ENCODE assay signal across 12 cellular contexts in the genomic region with DNA sequence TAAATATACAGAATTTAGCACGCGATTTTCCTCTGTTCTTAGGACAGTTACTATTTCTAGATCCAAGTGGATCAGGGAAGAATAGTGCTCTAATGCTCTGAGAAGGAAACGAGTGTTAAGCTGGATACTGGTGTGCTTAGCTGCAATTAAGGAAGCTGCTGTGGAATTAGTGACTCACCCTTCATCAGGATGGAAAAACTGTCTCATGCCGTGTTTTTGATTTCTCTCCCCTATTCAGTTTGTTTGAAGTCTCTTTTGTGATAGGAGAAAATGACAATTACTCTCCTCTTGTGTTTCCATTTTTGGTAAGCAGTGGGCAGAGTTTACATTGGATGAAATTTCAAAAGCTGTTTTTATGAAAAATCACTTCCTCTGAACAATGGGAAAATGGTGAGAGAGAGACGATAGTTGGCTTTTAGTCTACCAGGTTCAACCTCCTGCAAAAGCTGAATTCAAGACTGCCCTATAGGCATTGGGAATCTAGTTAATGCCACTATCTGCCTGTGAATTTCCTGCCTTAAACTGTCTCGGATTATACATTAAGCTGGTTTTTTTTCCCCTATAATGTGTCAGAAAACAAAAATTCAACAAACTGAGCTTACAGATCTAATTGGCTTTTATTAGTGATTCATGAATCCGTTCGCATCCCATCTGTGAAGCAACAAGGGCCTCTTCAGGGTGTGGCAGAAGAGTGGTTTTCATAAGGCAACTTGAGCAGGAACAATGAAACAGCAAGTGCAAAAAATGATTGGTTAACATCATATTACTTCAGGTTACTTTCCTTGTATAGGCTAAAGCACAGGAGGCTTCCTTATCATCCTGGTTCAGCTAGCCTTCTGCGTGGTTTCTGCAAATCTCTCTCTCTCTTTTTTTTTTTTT.
A peak's percentile ranks its signal among the peaks of the same experiment; 100 is the strongest.
DNase-seq lines count a peak whose midpoint lies in the region; ATAC-seq and TF ChIP-seq lines count a peak whose summit lies in the region.
"Had no signal": no experiment of that assay in that cellular context is flagged by ENCODE, and none has a peak within 500 bp of the region (broad histone marks: within the 10 kb centered on the region; RNA-seq: fewer than 3 reads in every experiment).

No MANE protein-coding gene starts in this region.

- TF ChIP-seq EP300 in esophagus muscularis mucosa (IDR thresholded peaks at IDR 0.05): no peak

- H3K4me3 Mint-ChIP-seq in activated CD4-positive, alpha-beta T cell treated with anti-CD3 and anti-CD28 coated beads for 36 hours: no peak overlapping the region
- no peak overlapping the region for H3K4me3 Mint-ChIP-seq in activated naive CD8-positive, alpha-beta T cell treated with anti-CD3 and anti-CD28 coated beads, Interleukin-2, amount 50 U/mL, for 24 hours
- H3K4me3 Mint-ChIP-seq: B cell, mesothelial cell of epicardium had no signal

- H3K4me1 Mint-ChIP-seq in activated CD4-positive, alpha-beta T cell treated with anti-CD3 and anti-CD28 coated beads for 36 hours: peaks cover 57% of the 10 kb centered on the region
- H3K4me1 Mint-ChIP-seq in activated naive CD8-positive, alpha-beta T cell treated with anti-CD3 and anti-CD28 coated beads, Interleukin-2, amount 50 U/mL, for 24 hours: peaks cover 56% of the 10 kb centered on the region

- H3K27ac ChIP-seq in left lung: peak overlapping the region in 1 of 2 donors; percentile 19
- peak overlapping the region in 1 of 4 donors; percentile 20 for H3K27ac ChIP-seq in esophagus muscularis mucosa (replicated peaks in 1 of 4)

- no peaks in the 10 kb centered on the region for H3K36me3 Mint-ChIP-seq in activated CD4-positive, alpha-beta T cell treated with anti-CD3 and anti-CD28 coated beads for 36 hours (ENCODE audit: low read depth)
- peaks cover 3% of the 10 kb centered on the region for H3K36me3 Mint-ChIP-seq in activated naive CD8-positive, alpha-beta T cell treated with anti-CD3 and anti-CD28 coated beads, Interleukin-2, amount 50 U/mL, for 24 hours (ENCODE audit: low read depth)

- peaks cover 3% of the 10 kb centered on the region for H3K9me3 Mint-ChIP-seq in activated CD4-positive, alpha-beta T cell treated with anti-CD3 and anti-CD28 coated beads for 36 hours (ENCODE audit: low read depth)
- no peaks in the 10 kb centered on the region for H3K9me3 Mint-ChIP-seq in activated naive CD8-positive, alpha-beta T cell treated with anti-CD3 and anti-CD28 coated beads, Interleukin-2, amount 50 U/mL, for 24 hours
- H3K9me3 Mint-ChIP-seq: mesothelial cell of epicardium had no signal

- CTCF ChIA-PET in activated CD4-positive, alpha-beta T cell treated with anti-CD3 and anti-CD28 coated beads for 36 hours (lab: Charles Lee): interaction anchor here (0.7 to 1.4 kb wide), 5 partner anchors 9 to 32 kb away, joined by 3 to 4 read pairs (median 3); no protein-coding TSS in a partner anchor

- intact Hi-C loops in activated CD4-positive, alpha-beta T cell treated with anti-CD3 and anti-CD28 coated beads for 36 hours (cut with DNase I, micrococcal nuclease): loop anchor here (1.0 to 5.0 kb wide), 4 partner anchors 16 to 40 kb away; no protein-coding TSS in a partner anchor
- intact Hi-C loops in left lung (cut with DNase I): no loop called here
- intact Hi-C loops in esophagus muscularis mucosa (cut with DNase I): no loop called here

- H3K4me3 ChIP-seq in left lung (no peak overlapping the region), esophagus muscularis mucosa (no peak overlapping the region)

- H3K27ac Mint-ChIP-seq in activated CD4-positive, alpha-beta T cell treated with anti-CD3 and anti-CD28 coated beads for 36 hours: peak overlapping the region; percentile 44
- peak overlapping the region; percentile 43 for H3K27ac Mint-ChIP-seq in activated naive CD8-positive, alpha-beta T cell treated with anti-CD3 and anti-CD28 coated beads, Interleukin-2, amount 50 U/mL, for 24 hours
- H3K27ac Mint-ChIP-seq: B cell, mesothelial cell of epicardium had no signal

- H3K9me3 ChIP-seq in left lung (no peaks in the 10 kb centered on the region), esophagus muscularis mucosa (no peaks in the 10 kb centered on the region)

- TF ChIP-seq POLR2A in esophagus muscularis mucosa (IDR thresholded peaks at IDR 0.05; ENCODE audit: low read depth): no peak

- H3K27me3 ChIP-seq in left lung (no peaks in the 10 kb centered on the region), esophagus muscularis mucosa (no peaks in the 10 kb centered on the region)

- peak; percentile 52 for ATAC-seq in activated CD4-positive, alpha-beta T cell treated with anti-CD3 and anti-CD28 coated beads for 36 hours
- ATAC-seq in activated naive CD8-positive, alpha-beta T cell treated with anti-CD3 and anti-CD28 coated beads, Interleukin-2, amount 50 U/mL, for 24 hours: peak; percentile 27
- ATAC-seq in left lung: peak; percentile 44

- peak; percentile 47 for DNase-seq in activated CD4-positive, alpha-beta T cell treated with anti-CD3 and anti-CD28 coated beads for 36 hours
- no peak for DNase-seq in activated CD4-positive, alpha-beta T cell treated with anti-CD3 and anti-CD28 coated beads, Interleukin-2, amount 50 U/mL, for 1 hour
- DNase-seq in MV-4-11 (lab: John Stamatoyannopoulos, UW) (peak; percentile 62), left lung (no peak), esophagus muscularis mucosa (ENCODE audit: extremely low spot score) (no peak), NCI-H1694 (lab: John Stamatoyannopoulos, UW) (no peak), T-helper 1 cell (no peak)
- DNase-seq in activated naive CD8-positive, alpha-beta T cell treated with anti-CD3 and anti-CD28 coated beads, Interleukin-2, amount 50 U/mL, for 24 hours: no peak
- DNase-seq: KG1, small intestine had no signal

- TF ChIP-seq CTCF in left lung (IDR thresholded peaks at IDR 0.05) (no peak), esophagus muscularis mucosa (IDR thresholded peaks at IDR 0.05) (no peak)

- H3K27me3 Mint-ChIP-seq in activated CD4-positive, alpha-beta T cell treated with anti-CD3 and anti-CD28 coated beads for 36 hours: no peaks in the 10 kb centered on the region
- no peaks in the 10 kb centered on the region for H3K27me3 Mint-ChIP-seq in activated naive CD8-positive, alpha-beta T cell treated with anti-CD3 and anti-CD28 coated beads, Interleukin-2, amount 50 U/mL, for 24 hours
- H3K27me3 Mint-ChIP-seq: B cell had no signal

- POLR2A ChIA-PET in activated CD4-positive, alpha-beta T cell treated with anti-CD3 and anti-CD28 coated beads for 36 hours (lab: Charles Lee): no interaction called here

- H3K4me1 ChIP-seq in left lung (peaks cover 0 to 14% of the 10 kb centered on the region in 2 donors), esophagus muscularis mucosa (peaks cover 0 to 34% (median 28%) of the 10 kb centered on the region in 4 donors)

- WGBS in esophagus muscularis mucosa: 57% methylated on average over 9 of the region's 9 CpGs

- H3K36me3 ChIP-seq in left lung (no peaks in the 10 kb centered on the region), esophagus muscularis mucosa (no peaks in the 10 kb centered on the region)

Comparison
In these comparisons a context has a peak if more than half of its experiments do, and no peak if none do; other contexts are left out.
1. DNase-seq: peak in activated CD4-positive, alpha-beta T cell treated with anti-CD3 and anti-CD28 coated beads for 36 hours (single experiment) and MV-4-11 (single experiment); none in activated CD4-positive, alpha-beta T cell treated with anti-CD3 and anti-CD28 coated beads, Interleukin-2, amount 50 U/mL, for 1 hour (single experiment), activated naive CD8-positive, alpha-beta T cell treated with anti-CD3 and anti-CD28 coated beads, Interleukin-2, amount 50 U/mL, for 24 hours (single experiment), left lung (0 of 2), esophagus muscularis mucosa (single experiment), NCI-H1694 (single experiment) and T-helper 1 cell (0 of 5).
2. intact Hi-C loops: an anchor here in activated CD4-positive, alpha-beta T cell treated with anti-CD3 and anti-CD28 coated beads for 36 hours (1.0 to 5.0 kb wide); none called in left lung and esophagus muscularis mucosa.
3. Peak in every context shown above with its lines, with median percentiles within 50 percentile points of each other: ATAC-seq.